In genomic region chr3:136163607-136164006, GRCh38 we compare ENCODE assay signal across 8 cellular contexts. TPM values are rescaled to one million over a fixed set of nuclear protein-coding genes. Genes with fewer than 3 reads are reported as not detected.
A peak's percentile ranks its signal among the peaks of the same experiment; 100 is the strongest.
DNase-seq lines count a peak whose midpoint lies in the region; ATAC-seq, FAIRE-seq and TF ChIP-seq lines count a peak whose summit lies in the region.
"Not testable (repeated sequence)": the region's sequence is repeated elsewhere in the genome, so short reads cannot be mapped to it uniquely, and the experiment has no call there.

No MANE protein-coding gene starts in this region.

- POLR2A ChIA-PET in A673 (lab: Charles Lee; ENCODE audit: low non-redundant PET) = not testable (repeated sequence)
- POLR2A ChIA-PET in activated CD4-positive, alpha-beta T cell treated with anti-CD3 and anti-CD28 coated beads for 36 hours (lab: Charles Lee) = interaction anchor here (0.5 kb wide), 1 partner anchor 32 kb away, joined by 3 read pairs; the partner anchor contains the start of gene MSL2

- H3K4me2 ChIP-seq in DND-41 (ENCODE audit: insufficient read depth, low read length) = not testable (repeated sequence)
- peak overlapping the region; percentile 34 for H3K4me2 ChIP-seq in Loucy (ENCODE audit: low read depth, low read length, poor library complexity, severe bottlenecking)

- H3K4me3 Mint-ChIP-seq in activated CD4-positive, alpha-beta T cell treated with anti-CD3 and anti-CD28 coated beads for 36 hours; memory B cell; osteocyte (ENCODE audit: unreplicated experiment): not testable (repeated sequence)

- not testable (repeated sequence) for H3K27ac ChIP-seq in A673 (ENCODE audit: low read depth, low read length, poor library complexity, severe bottlenecking)
- H3K27ac ChIP-seq in DND-41 (ENCODE audit: low read length) = peak overlapping the region; percentile 52

- intact Hi-C loops in A673 (cut with micrococcal nuclease; ENCODE audit: unreplicated experiment); activated CD4-positive, alpha-beta T cell treated with anti-CD3 and anti-CD28 coated beads for 36 hours (cut with DNase I, micrococcal nuclease): not testable (repeated sequence)

- peak; percentile 43 for FAIRE-seq in bronchial epithelial cell (lab: Jason Lieb, UNC)

- BruUV-seq in A673 (replicated peaks; lab: Mats Ljungman, UMichigan) = TSS peak; percentile 2

- H3K9me3 ChIP-seq in A673 (ENCODE audit: low read depth, low read length, poor library complexity, severe bottlenecking); DND-41 (ENCODE audit: insufficient read depth, low read length, severe bottlenecking); Loucy (ENCODE audit: insufficient read depth, low read depth, low read length): not testable (repeated sequence)

- not testable (repeated sequence) for H3K9ac ChIP-seq in DND-41 (ENCODE audit: low read depth, low read length); Loucy (ENCODE audit: low read depth, low read length, poor library complexity, severe bottlenecking)

- H3K9me3 Mint-ChIP-seq in activated CD4-positive, alpha-beta T cell treated with anti-CD3 and anti-CD28 coated beads for 36 hours (ENCODE audit: low read depth); memory B cell; osteocyte (ENCODE audit: unreplicated experiment): not testable (repeated sequence)

- H3K4me3 ChIP-seq in A673 (ENCODE audit: low read depth, low read length, poor library complexity, severe bottlenecking); DND-41 (ENCODE audit: low read depth in 1 of 2, low read length in 2 of 2); Loucy (ENCODE audit: low read length, poor library complexity, severe bottlenecking); bronchial epithelial cell (ENCODE audit: low read depth, low read length): not testable (repeated sequence)

- not testable (repeated sequence) for H2AFZ ChIP-seq in DND-41 (ENCODE audit: low read depth, low read length); Loucy (ENCODE audit: low read length)

- H3K4me1 Mint-ChIP-seq in activated CD4-positive, alpha-beta T cell treated with anti-CD3 and anti-CD28 coated beads for 36 hours = peaks cover 72% of the 10 kb centered on the region
- peaks cover 32% of the 10 kb centered on the region for H3K4me1 Mint-ChIP-seq in memory B cell
- H3K4me1 Mint-ChIP-seq in osteocyte (ENCODE audit: unreplicated experiment) = peaks cover 36% of the 10 kb centered on the region

- not testable (repeated sequence) for H3F3A ChIP-seq in Loucy (ENCODE audit: low read depth)

- H3K36me3 ChIP-seq in A673 (ENCODE audit: insufficient read depth, low read length, poor library complexity, severe bottlenecking); DND-41 (ENCODE audit: insufficient read depth, low read length); Loucy (ENCODE audit: insufficient read depth, low read length); bronchial epithelial cell (ENCODE audit: control insufficient read depth, insufficient read depth, low read length): not testable (repeated sequence)

- peaks cover 39% of the 10 kb centered on the region for H3K4me1 ChIP-seq in A673 (ENCODE audit: insufficient read depth, low read length, poor library complexity, severe bottlenecking)
- peaks cover 34% of the 10 kb centered on the region for H3K4me1 ChIP-seq in DND-41 (ENCODE audit: insufficient read depth, low read length)
- peaks cover 24% of the 10 kb centered on the region for H3K4me1 ChIP-seq in Loucy (ENCODE audit: insufficient read depth, low read length, poor library complexity, severe bottlenecking)

- peaks cover 98% of the 10 kb centered on the region for H3K79me2 ChIP-seq in DND-41 (ENCODE audit: insufficient read depth, low read length)
- peaks cover 100% of the 10 kb centered on the region for H3K79me2 ChIP-seq in Loucy (ENCODE audit: insufficient read depth, low read length)

- H3K27ac Mint-ChIP-seq in activated CD4-positive, alpha-beta T cell treated with anti-CD3 and anti-CD28 coated beads for 36 hours = peak overlapping the region; percentile 82
- H3K27ac Mint-ChIP-seq in memory B cell (peak overlapping the region; percentile 56), osteocyte (ENCODE audit: unreplicated experiment) (peak overlapping the region; percentile 28)

- H3K27me3 Mint-ChIP-seq in activated CD4-positive, alpha-beta T cell treated with anti-CD3 and anti-CD28 coated beads for 36 hours; memory B cell; osteocyte (ENCODE audit: unreplicated experiment): not testable (repeated sequence)

- peaks cover 23% of the 10 kb centered on the region for H3K36me3 Mint-ChIP-seq in activated CD4-positive, alpha-beta T cell treated with anti-CD3 and anti-CD28 coated beads for 36 hours (ENCODE audit: low read depth)
- H3K36me3 Mint-ChIP-seq in memory B cell = peaks cover 18% of the 10 kb centered on the region
- not testable (repeated sequence) for H3K36me3 Mint-ChIP-seq in osteocyte (ENCODE audit: unreplicated experiment)

- peaks cover 93% of the 10 kb centered on the region for H4K20me1 ChIP-seq in DND-41 (ENCODE audit: insufficient read depth, low read length)
- H4K20me1 ChIP-seq in Loucy (ENCODE audit: insufficient read depth, low read length, poor library complexity, severe bottlenecking) = peaks cover 92% of the 10 kb centered on the region

- not testable (repeated sequence) for TF ChIP-seq CTCF in A673 (conservative IDR thresholded peaks at IDR 0.05; ENCODE audit: low read depth, low read length); DND-41 (IDR thresholded peaks at IDR 0.05; ENCODE audit: borderline replicate concordance, extremely low read depth, low read length, poor library complexity, severe bottlenecking); Loucy (conservative IDR thresholded peaks at IDR 0.05; ENCODE audit: low read length); bronchial epithelial cell (IDR thresholded peaks at IDR 0.05; ENCODE audit: insufficient read depth, low read length, severe bottlenecking); osteocyte (IDR thresholded peaks at IDR 0.05)

- ATAC-seq in DND-41 (ENCODE audit: insufficient read depth, low read depth) (peak; percentile 62; the same call in 2 of the 3 replicates), memory B cell (ENCODE audit: low read depth) (peak; percentile 34)
- not testable (repeated sequence) for ATAC-seq in activated CD4-positive, alpha-beta T cell treated with anti-CD3 and anti-CD28 coated beads for 36 hours

- DNase-seq in A673 (ENCODE audit: low spot score) (peak; percentile 26), SIG-M5 treated with dmso at 0.1 percent for 504 hours (lab: John Stamatoyannopoulos, UW; ENCODE audit: unreplicated experiment) (peak; percentile 50)
- not testable (repeated sequence) for DNase-seq in DND-41; activated CD4-positive, alpha-beta T cell treated with anti-CD3 and anti-CD28 coated beads for 36 hours; bronchial epithelial cell (ENCODE audit: low read depth); memory B cell (ENCODE audit: low spot score in 2 of 2); osteocyte (ENCODE audit: extremely low spot score, unreplicated experiment)

- not testable (repeated sequence) for H3K9me2 ChIP-seq in Loucy (replicated peaks; ENCODE audit: low read depth, low read length)

- CTCF ChIA-PET in A673 (lab: Charles Lee) = not testable (repeated sequence)
- CTCF ChIA-PET in activated CD4-positive, alpha-beta T cell treated with anti-CD3 and anti-CD28 coated beads for 36 hours (lab: Charles Lee) = interaction anchor here (0.8 kb wide), 1 partner anchor 9 kb away, joined by 3 read pairs; no protein-coding TSS in a partner anchor

- not testable (repeated sequence) for H3K27me3 ChIP-seq in A673 (replicated peaks; ENCODE audit: insufficient read depth, low read depth, low read length, poor library complexity); DND-41 (ENCODE audit: insufficient read depth, low read length, poor library complexity); Loucy (ENCODE audit: insufficient read depth, low read length, poor library complexity, severe bottlenecking); bronchial epithelial cell (ENCODE audit: control insufficient read depth, insufficient read depth, low read length)

RNA-seq across cellular contexts. Expression of gene MSL2, which starts 32.5 kb away (rescaled TPM):
- total RNA-seq in A673 (2021) (37.9 and 38.1 TPM in 2 replicates), bronchial epithelial cell (7.4 and 8.1 TPM in 2 replicates), osteocyte (28.7 and 28.9 TPM in 2 replicates)
- total RNA-seq in activated CD4-positive, alpha-beta T cell treated with anti-CD3 and anti-CD28 coated beads for 36 hours = 10 to 100 TPM; 39.5 to 48.3 TPM

Comparison
In these comparisons a context has a peak if more than half of its experiments do, and no peak if none do; other contexts are left out.
1. H3K27ac Mint-ChIP-seq: peak in every context shown above with its lines; median percentile 82 in activated CD4-positive, alpha-beta T cell treated with anti-CD3 and anti-CD28 coated beads for 36 hours; 56 in memory B cell; 28 in osteocyte.